Comparison of ENCODE assay signal across 13 cellular contexts in genomic region chr1:54811066-54811465, GRCh38. TPM values are rescaled to one million over a fixed set of nuclear protein-coding genes. Genes with fewer than 3 reads are reported as not detected.
A peak's percentile ranks its signal among the peaks of the same experiment; 100 is the strongest.
DNase-seq lines count a peak whose midpoint lies in the region; ATAC-seq and TF ChIP-seq lines count a peak whose summit lies in the region.
"Had no signal": no experiment of that assay in that cellular context is flagged by ENCODE, and none has a peak within 500 bp of the region (broad histone marks: within the 10 kb centered on the region; RNA-seq: fewer than 3 reads in every experiment).

No MANE protein-coding gene starts in this region.

- no peaks in the 10 kb centered on the region for H3K27me3 Mint-ChIP-seq in activated T-helper 2 cell treated with anti-CD3 and anti-CD28 coated beads, Interferon-gamma antibody, Interleukin-2, Interleukin-4, amounts not matched to agents 10 μg/mL and 5 μg/mL and 100 μg/mL, durations not matched to agents 14 hours and 24 hours and 36 hours (ENCODE audit: low read depth)
- no peaks in the 10 kb centered on the region for H3K27me3 Mint-ChIP-seq in effector memory CD8-positive, alpha-beta T cell

- H3K23ac ChIP-seq in mesenchymal stem cell (ENCODE audit: low read length in 2 of 2) = no peak overlapping the region

- no peak overlapping the region for H3K14ac ChIP-seq in mesenchymal stem cell (ENCODE audit: low read length in 2 of 2)

- no peaks in the 10 kb centered on the region for H3K36me3 Mint-ChIP-seq in activated T-helper 2 cell treated with anti-CD3 and anti-CD28 coated beads, Interferon-gamma antibody, Interleukin-2, Interleukin-4, amounts not matched to agents 10 μg/mL and 5 μg/mL and 100 μg/mL, durations not matched to agents 14 hours and 24 hours and 36 hours (ENCODE audit: low read depth)
- H3K36me3 Mint-ChIP-seq in effector memory CD8-positive, alpha-beta T cell (ENCODE audit: insufficient read depth) = no peaks in the 10 kb centered on the region
- H3K36me3 Mint-ChIP-seq: CD8-positive, alpha-beta T cell had no signal

- H3K4me1 Mint-ChIP-seq in activated T-helper 2 cell treated with anti-CD3 and anti-CD28 coated beads, Interferon-gamma antibody, Interleukin-2, Interleukin-4, amounts not matched to agents 10 μg/mL and 5 μg/mL and 100 μg/mL, durations not matched to agents 14 hours and 24 hours and 36 hours (ENCODE audit: low read depth) = peaks cover 12% of the 10 kb centered on the region
- H3K4me1 Mint-ChIP-seq in effector memory CD8-positive, alpha-beta T cell (ENCODE audit: low read depth in 2 of 2) = peaks cover 42 to 52% of the 10 kb centered on the region in 2 donors

- H4K8ac ChIP-seq in mesenchymal stem cell (ENCODE audit: low read length) = no peak overlapping the region

- TF ChIP-seq POLR2A in transverse colon (IDR thresholded peaks at IDR 0.05) = no peak

- H2BK15ac ChIP-seq in mesenchymal stem cell (ENCODE audit: low read depth, poor library complexity, severe bottlenecking) = no peak overlapping the region

- no peaks in the 10 kb centered on the region for H3K36me3 ChIP-seq in mesenchymal stem cell (ENCODE audit: control insufficient read depth in 1 of 2, insufficient read depth in 2 of 2, low read depth in 1 of 2, low read length in 2 of 2)
- no peaks in the 10 kb centered on the region for H3K36me3 ChIP-seq in transverse colon

- no peaks in the 10 kb centered on the region for H3K9me3 Mint-ChIP-seq in activated T-helper 2 cell treated with anti-CD3 and anti-CD28 coated beads, Interferon-gamma antibody, Interleukin-2, Interleukin-4, amounts not matched to agents 10 μg/mL and 5 μg/mL and 100 μg/mL, durations not matched to agents 14 hours and 24 hours and 36 hours
- no peaks in the 10 kb centered on the region for H3K9me3 Mint-ChIP-seq in effector memory CD8-positive, alpha-beta T cell
- H3K9me3 Mint-ChIP-seq: CD8-positive, alpha-beta T cell; HFFc6 had no signal

- no peak overlapping the region for H3K4me3 Mint-ChIP-seq in activated T-helper 2 cell treated with anti-CD3 and anti-CD28 coated beads, Interferon-gamma antibody, Interleukin-2, Interleukin-4, amounts not matched to agents 10 μg/mL and 5 μg/mL and 100 μg/mL, durations not matched to agents 14 hours and 24 hours and 36 hours (ENCODE audit: low read depth)
- H3K4me3 Mint-ChIP-seq in effector memory CD8-positive, alpha-beta T cell = peak overlapping the region in 1 of 2 donors; percentile 11
- H3K4me3 Mint-ChIP-seq: CD8-positive, alpha-beta T cell; HFFc6 had no signal

- H2BK120ac ChIP-seq in mesenchymal stem cell (ENCODE audit: low read depth, low read length) = no peak overlapping the region

- no peak overlapping the region for H2BK12ac ChIP-seq in mesenchymal stem cell (ENCODE audit: low read length in 2 of 2)

- H3K4me1 ChIP-seq in mesenchymal stem cell (ENCODE audit: control insufficient read depth, insufficient read depth, low read depth, low read length) = peaks cover 12% of the 10 kb centered on the region
- H3K4me1 ChIP-seq in transverse colon = peaks cover under 1 to 40% (median 17%) of the 10 kb centered on the region in 4 donors

- no peak overlapping the region for H3K4me2 ChIP-seq in mesenchymal stem cell (ENCODE audit: low read length, poor library complexity, severe bottlenecking)

- no peaks in the 10 kb centered on the region for H3K79me1 ChIP-seq in mesenchymal stem cell (replicated peaks; ENCODE audit: low read length, poor library complexity, severe bottlenecking)

- ATAC-seq in effector memory CD8-positive, alpha-beta T cell (replicated peaks) = no peak
- ATAC-seq in HG03108 (IDR thresholded peaks at IDR 0.05; ENCODE audit: unreplicated experiment) (no peak), HG03565 (IDR thresholded peaks at IDR 0.05; ENCODE audit: unreplicated experiment) (no peak)

- H3K4ac ChIP-seq in mesenchymal stem cell (ENCODE audit: low read depth in 1 of 2, low read length in 2 of 2) = no peak overlapping the region

- no peaks in the 10 kb centered on the region for H3K9me3 ChIP-seq in mesenchymal stem cell (ENCODE audit: control insufficient read depth, low read length)
- no peaks in the 10 kb centered on the region for H3K9me3 ChIP-seq in transverse colon

- peak; percentile 2 for DNase-seq in activated T-helper 2 cell treated with anti-CD3 and anti-CD28 coated beads, Interferon-gamma antibody, Interleukin-2, Interleukin-4, amounts not matched to agents 10 μg/mL and 5 μg/mL and 100 μg/mL, durations not matched to agents 14 hours and 24 hours and 36 hours (ENCODE audit: low spot score)
- no peak for DNase-seq in effector memory CD8-positive, alpha-beta T cell
- DNase-seq in mesenchymal stem cell (no peak), transverse colon (peak; percentile 4), SW480 (ENCODE audit: low spot score) (no peak)
- DNase-seq: GF-D8 had no signal

- 90% methylated on average over 5 of the region's 5 CpGs for WGBS in mesenchymal stem cell
- WGBS in transverse colon (ENCODE audit: low coverage in 1 of 2), 2 donors = 84 to 86% methylated on average over 1 to 5 of the region's 5 CpGs

- TF ChIP-seq CTCF in transverse colon (IDR thresholded peaks at IDR 0.05) = no peak

- intact Hi-C loops in activated T-helper 2 cell treated with anti-CD3 and anti-CD28 coated beads, Interferon-gamma antibody, Interleukin-2, Interleukin-4, amounts not matched to agents 10 μg/mL and 5 μg/mL and 100 μg/mL, durations not matched to agents 14 hours and 24 hours and 36 hours (cut with micrococcal nuclease) = loop anchor here (5.0 kb wide), 1 partner anchor 319 kb away; no protein-coding TSS in a partner anchor
- intact Hi-C loops in transverse colon (cut with DNase I; ENCODE audit: low total_unique reads) = loop anchor here (5.0 to 10.0 kb wide), 2 partner anchors 139 to 316 kb away; no protein-coding TSS in a partner anchor

- no peak overlapping the region for H3K27ac Mint-ChIP-seq in activated T-helper 2 cell treated with anti-CD3 and anti-CD28 coated beads, Interferon-gamma antibody, Interleukin-2, Interleukin-4, amounts not matched to agents 10 μg/mL and 5 μg/mL and 100 μg/mL, durations not matched to agents 14 hours and 24 hours and 36 hours
- peak overlapping the region; percentile 13 to 60 for H3K27ac Mint-ChIP-seq in effector memory CD8-positive, alpha-beta T cell
- H3K27ac Mint-ChIP-seq: CD8-positive, alpha-beta T cell; HFFc6 had no signal

- no peak for TF ChIP-seq EP300 in transverse colon (IDR thresholded peaks at IDR 0.05; ENCODE audit: low read depth)

- no peak overlapping the region for H4K91ac ChIP-seq in mesenchymal stem cell (ENCODE audit: low read length)

- in situ Hi-C loops in transverse colon (cut with MboI; ENCODE audit: low pct_ligation_motif_present in 1 of 4, low pct_unique_long_range_greater_than_20kb in 1 of 4, low sequenced_read_pairs in 3 of 4) = loop anchor here in 2 of 4 donors (10.0 to 25.0 kb wide), 2 partner anchors 146 to 749 kb away; partner anchors contain the start of genes TCEANC2 (in 1 of the 2) and TMEM59 (in 1 of the 2)

- no peak overlapping the region for H2AFZ ChIP-seq in mesenchymal stem cell (ENCODE audit: low read depth, low read length)

- no peak overlapping the region for H2BK5ac ChIP-seq in mesenchymal stem cell (ENCODE audit: low read depth, low read length, poor library complexity, severe bottlenecking)

- no peak overlapping the region for H3K9ac ChIP-seq in mesenchymal stem cell (ENCODE audit: low read length)

- H3K27me3 ChIP-seq in mesenchymal stem cell (ENCODE audit: control insufficient read depth in 1 of 2, insufficient read depth in 1 of 2, low read length in 2 of 2) (peaks cover 11 to 14% of the 10 kb centered on the region in 2 experiments), transverse colon (no peaks in the 10 kb centered on the region)

- no peak overlapping the region for H3K18ac ChIP-seq in mesenchymal stem cell (ENCODE audit: low read depth in 1 of 2, low read length in 2 of 2)

- H3K4me3 ChIP-seq in mesenchymal stem cell (ENCODE audit: insufficient read depth in 1 of 2, low read depth in 1 of 2, low read length in 2 of 2) (no peak overlapping the region), transverse colon (no peak overlapping the region)

- H3K27ac ChIP-seq in mesenchymal stem cell (ENCODE audit: low read length, poor library complexity, severe bottlenecking) (no peak overlapping the region), transverse colon (no peak overlapping the region)

- peak overlapping the region; percentile 17 for H2AK5ac ChIP-seq in mesenchymal stem cell (ENCODE audit: low read length, severe bottlenecking)

RNA-seq across cellular contexts. Expression of gene TTC22, which starts 9.9 kb away (rescaled TPM):
- total RNA-seq in activated T-helper 2 cell treated with anti-CD3 and anti-CD28 coated beads, Interferon-gamma antibody, Interleukin-2, Interleukin-4, amounts not matched to agents 10 μg/mL and 5 μg/mL and 100 μg/mL, durations not matched to agents 14 hours and 24 hours and 36 hours = 0.76 and 1.3 TPM in 2 replicates
- polyA plus RNA-seq in mesenchymal stem cell (2013, experiment 1 of 2) = not detected
- polyA plus RNA-seq in mesenchymal stem cell (2013, experiment 2 of 2) = not detected
- total RNA-seq in transverse colon = 100 to 1,000 TPM in 2 of 4 donors, 10 to 100 TPM in 2; 39.8 to 174 (median 98.4) TPM
- total RNA-seq: H4, HFFc6 had no signal
- polyA plus RNA-seq: AG04450, BJ had no signal

RNA-seq across cellular contexts. Expression of gene PARS2, which starts 46.7 kb away (rescaled TPM):
- 6.1 and 6.4 TPM in 2 replicates for total RNA-seq in activated T-helper 2 cell treated with anti-CD3 and anti-CD28 coated beads, Interferon-gamma antibody, Interleukin-2, Interleukin-4, amounts not matched to agents 10 μg/mL and 5 μg/mL and 100 μg/mL, durations not matched to agents 14 hours and 24 hours and 36 hours
- 3.6 TPM for polyA plus RNA-seq in mesenchymal stem cell (2013, experiment 1 of 2)
- 3.5 TPM for polyA plus RNA-seq in mesenchymal stem cell (2013, experiment 2 of 2)
- 10 to 100 TPM in 1 of 4 donors, 1 to 10 TPM in 2, not detected in 1; 8.9 to 13.5 (median 9.1) TPM for total RNA-seq in transverse colon
- total RNA-seq: CD8-positive, alpha-beta T cell had no signal

Comparison
In these comparisons a context has a peak if more than half of its experiments do, and no peak if none do; other contexts are left out.
1. DNase-seq: peak in activated T-helper 2 cell treated with anti-CD3 and anti-CD28 coated beads, Interferon-gamma antibody, Interleukin-2, Interleukin-4, amounts not matched to agents 10 μg/mL and 5 μg/mL and 100 μg/mL, durations not matched to agents 14 hours and 24 hours and 36 hours (single experiment) and transverse colon (single experiment); none in effector memory CD8-positive, alpha-beta T cell (0 of 3), mesenchymal stem cell (single experiment) and SW480 (single experiment).
2. RNA of gene TTC22, which starts 9.9 kb away (total RNA-seq): 39.8 to 174 TPM in transverse colon; 0.76 to 1.3 TPM in activated T-helper 2 cell treated with anti-CD3 and anti-CD28 coated beads, Interferon-gamma antibody, Interleukin-2, Interleukin-4, amounts not matched to agents 10 μg/mL and 5 μg/mL and 100 μg/mL, durations not matched to agents 14 hours and 24 hours and 36 hours; every median in the first group is over 10 times any median in the second.